9 cellular contexts compared by ENCODE assay signal in the genomic region with DNA sequence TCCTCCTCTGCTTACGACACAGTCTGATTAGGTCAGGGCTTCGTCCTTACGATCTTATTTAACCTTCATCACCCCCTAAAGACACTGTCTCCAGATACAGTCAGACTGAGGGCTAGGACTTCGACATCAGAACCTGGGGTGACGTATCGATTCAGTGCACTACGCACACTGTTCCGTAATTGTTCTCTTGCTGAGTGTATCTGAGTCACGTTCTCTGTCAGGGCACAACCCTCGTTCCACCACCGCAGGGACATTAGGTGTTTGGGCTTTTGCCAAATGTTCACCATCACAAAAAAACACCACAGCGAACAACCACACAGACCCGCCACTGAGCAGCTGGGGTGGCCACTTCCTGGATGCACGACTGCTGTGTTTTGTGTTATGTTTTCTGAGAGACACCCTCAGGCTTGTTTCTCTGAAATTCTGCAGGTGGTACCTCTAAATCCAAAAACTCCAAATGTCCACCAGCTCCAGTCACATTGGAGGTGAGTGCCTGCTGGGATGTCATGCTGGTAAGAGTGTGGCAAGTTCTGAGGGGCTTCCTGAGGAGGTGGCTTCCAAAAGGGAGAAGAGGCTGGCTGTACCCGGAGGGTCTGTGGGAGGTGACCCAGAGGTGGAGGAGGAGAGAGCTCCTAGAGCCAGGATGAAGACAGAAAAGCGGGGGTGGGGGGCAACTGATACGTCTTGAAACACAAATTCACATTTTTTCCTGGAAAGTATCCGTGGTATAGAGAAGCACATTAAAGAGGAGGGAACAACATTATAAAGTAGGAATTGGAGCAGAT.
DNase-seq lines count a peak whose midpoint lies in the region; ATAC-seq and TF ChIP-seq lines count a peak whose summit lies in the region.
"Had no signal": no experiment of that assay in that cellular context is flagged by ENCODE, and none has a peak within 500 bp of the region (broad histone marks: within the 10 kb centered on the region; RNA-seq: fewer than 3 reads in every experiment).

No MANE protein-coding gene starts in this region.

- H3K4me1 ChIP-seq in thyroid gland (peaks cover 8 to 33% of the 10 kb centered on the region in 2 donors), A673 (ENCODE audit: insufficient read depth, low read length, poor library complexity, severe bottlenecking) (no peaks in the 10 kb centered on the region)

- WGBS in thyroid gland, 2 donors, result 86 to 91% methylated on average over 18 of the region's 18 CpGs

- ATAC-seq in HG03571 (IDR thresholded peaks at IDR 0.05; ENCODE audit: unreplicated experiment), result no peak
- no peak for ATAC-seq in GM21717 (IDR thresholded peaks at IDR 0.05; ENCODE audit: unreplicated experiment)

- CTCF ChIA-PET in A673 (lab: Charles Lee), result no interaction called here

- H3K9me3 ChIP-seq in thyroid gland, result no peaks in the 10 kb centered on the region
- H3K9me3 ChIP-seq in A673 (ENCODE audit: low read depth, low read length, poor library complexity, severe bottlenecking), result no peaks in the 10 kb centered on the region
- H3K9me3 ChIP-seq: upper lobe of left lung had no signal

- H3K36me3 Mint-ChIP-seq in activated T-helper 1 cell treated with anti-CD3 and anti-CD28 coated beads, Interleukin-12 subunit alpha, Interleukin-12 subunit beta, Interleukin-2, Interleukin-4 antibody, amounts not matched to agents 30 ng/mL and 10 ng/mL and 1 ng/mL, durations not matched to agents 14 hours and 24 hours and 36 hours (ENCODE audit: low read depth), result no peaks in the 10 kb centered on the region
- no peaks in the 10 kb centered on the region for H3K36me3 Mint-ChIP-seq in immature natural killer cell

- BruUV-seq in A673 (replicated peaks; lab: Mats Ljungman, UMichigan), result no TSS peak

- peaks cover 9% of the 10 kb centered on the region for H3K4me1 Mint-ChIP-seq in activated T-helper 1 cell treated with anti-CD3 and anti-CD28 coated beads, Interleukin-12 subunit alpha, Interleukin-12 subunit beta, Interleukin-2, Interleukin-4 antibody, amounts not matched to agents 30 ng/mL and 10 ng/mL and 1 ng/mL, durations not matched to agents 14 hours and 24 hours and 36 hours (ENCODE audit: low read depth)
- H3K4me1 Mint-ChIP-seq in immature natural killer cell, result peaks cover 21 to 28% of the 10 kb centered on the region in 2 donors

- H3K4me3 ChIP-seq in thyroid gland (replicated peaks in 1 of 3) (no peak overlapping the region), A673 (ENCODE audit: low read depth, low read length, poor library complexity, severe bottlenecking) (no peak overlapping the region)
- H3K4me3 ChIP-seq: upper lobe of left lung had no signal

- intact Hi-C loops in activated T-helper 1 cell treated with anti-CD3 and anti-CD28 coated beads, Interleukin-12 subunit alpha, Interleukin-12 subunit beta, Interleukin-2, Interleukin-4 antibody, amounts not matched to agents 30 ng/mL and 10 ng/mL and 1 ng/mL, durations not matched to agents 14 hours and 24 hours and 36 hours (cut with micrococcal nuclease), result no loop called here
- intact Hi-C loops in thyroid gland (cut with DNase I), result no loop called here
- intact Hi-C loops in A673 (cut with micrococcal nuclease; ENCODE audit: unreplicated experiment), result no loop called here

- no peak overlapping the region for H3K4me3 Mint-ChIP-seq in activated T-helper 1 cell treated with anti-CD3 and anti-CD28 coated beads, Interleukin-12 subunit alpha, Interleukin-12 subunit beta, Interleukin-2, Interleukin-4 antibody, amounts not matched to agents 30 ng/mL and 10 ng/mL and 1 ng/mL, durations not matched to agents 14 hours and 24 hours and 36 hours
- H3K4me3 Mint-ChIP-seq in immature natural killer cell, result peak overlapping the region; percentile 42 to 88 (median 51)

- POLR2A ChIA-PET in A673 (lab: Charles Lee; ENCODE audit: low non-redundant PET), result interaction anchor here (0.6 to 0.7 kb wide), 2 partner anchors 82 to 575 kb away, joined by 3 to 10 read pairs; no protein-coding TSS in a partner anchor

- H3K27ac ChIP-seq in thyroid gland (peak overlapping the region in 2 of 3 donors; percentile 46 to 63), A673 (ENCODE audit: low read depth, low read length, poor library complexity, severe bottlenecking) (no peak overlapping the region)

- H3K36me3 ChIP-seq in thyroid gland, result no peaks in the 10 kb centered on the region
- H3K36me3 ChIP-seq in A673 (ENCODE audit: insufficient read depth, low read length, poor library complexity, severe bottlenecking), result no peaks in the 10 kb centered on the region
- H3K36me3 ChIP-seq: upper lobe of left lung had no signal

- DNase-seq in activated T-helper 1 cell treated with Interleukin-2 at 50 U/mL for 16 hours (ENCODE audit: low read depth) (peak; percentile 32), immature natural killer cell (peak; percentile 52 to 93 (median 61)), thyroid gland (no peak), A673 (ENCODE audit: low spot score) (no peak)
- no peak for DNase-seq in activated T-helper 1 cell treated with anti-CD3 and anti-CD28 coated beads, Interleukin-12 subunit alpha, Interleukin-12 subunit beta, Interleukin-2, Interleukin-4 antibody, amounts not matched to agents 30 ng/mL and 10 ng/mL and 1 ng/mL, durations not matched to agents 14 hours and 24 hours and 36 hours (ENCODE audit: low spot score)
- peak; percentile 48 for DNase-seq in activated CD8-positive, alpha-beta memory T cell treated with anti-CD3 and anti-CD28 coated beads, Interleukin-2, amount 50 U/mL, for 4 hours

- H3K27ac Mint-ChIP-seq in activated T-helper 1 cell treated with anti-CD3 and anti-CD28 coated beads, Interleukin-12 subunit alpha, Interleukin-12 subunit beta, Interleukin-2, Interleukin-4 antibody, amounts not matched to agents 30 ng/mL and 10 ng/mL and 1 ng/mL, durations not matched to agents 14 hours and 24 hours and 36 hours, result no peak overlapping the region
- peak overlapping the region; percentile 57 to 97 (median 86) for H3K27ac Mint-ChIP-seq in immature natural killer cell

- no peaks in the 10 kb centered on the region for H3K27me3 ChIP-seq in thyroid gland
- no peaks in the 10 kb centered on the region for H3K27me3 ChIP-seq in A673 (replicated peaks; ENCODE audit: insufficient read depth, low read depth, low read length, poor library complexity)
- H3K27me3 ChIP-seq: upper lobe of left lung had no signal

- peaks cover 17% of the 10 kb centered on the region for H3K27me3 Mint-ChIP-seq in activated T-helper 1 cell treated with anti-CD3 and anti-CD28 coated beads, Interleukin-12 subunit alpha, Interleukin-12 subunit beta, Interleukin-2, Interleukin-4 antibody, amounts not matched to agents 30 ng/mL and 10 ng/mL and 1 ng/mL, durations not matched to agents 14 hours and 24 hours and 36 hours (ENCODE audit: insufficient read depth)
- peaks cover 4 to 34% (median 14%) of the 10 kb centered on the region in 3 donors for H3K27me3 Mint-ChIP-seq in immature natural killer cell (ENCODE audit: low read depth in 3 of 3)

- no peak for TF ChIP-seq POLR2A in thyroid gland (IDR thresholded peaks at IDR 0.05)

- TF ChIP-seq CTCF in thyroid gland (IDR thresholded peaks at IDR 0.05) (no peak), A673 (conservative IDR thresholded peaks at IDR 0.05; ENCODE audit: low read depth, low read length) (no peak)

- H3K9me3 Mint-ChIP-seq in activated T-helper 1 cell treated with anti-CD3 and anti-CD28 coated beads, Interleukin-12 subunit alpha, Interleukin-12 subunit beta, Interleukin-2, Interleukin-4 antibody, amounts not matched to agents 30 ng/mL and 10 ng/mL and 1 ng/mL, durations not matched to agents 14 hours and 24 hours and 36 hours, result no peaks in the 10 kb centered on the region
- H3K9me3 Mint-ChIP-seq in immature natural killer cell, result peaks cover 0 to 2% (median 0%) of the 10 kb centered on the region in 6 donors

Comparison
In these comparisons a context has a peak if more than half of its experiments do, and no peak if none do; other contexts are left out.
1. DNase-seq: peak in activated T-helper 1 cell treated with Interleukin-2 at 50 U/mL for 16 hours (single experiment), activated CD8-positive, alpha-beta memory T cell treated with anti-CD3 and anti-CD28 coated beads, Interleukin-2, amount 50 U/mL, for 4 hours (single experiment) and immature natural killer cell (3 of 3); none in activated T-helper 1 cell treated with anti-CD3 and anti-CD28 coated beads, Interleukin-12 subunit alpha, Interleukin-12 subunit beta, Interleukin-2, Interleukin-4 antibody, amounts not matched to agents 30 ng/mL and 10 ng/mL and 1 ng/mL, durations not matched to agents 14 hours and 24 hours and 36 hours (single experiment), thyroid gland (0 of 2) and A673 (single experiment).